ENCODE assay signal across 27 cellular contexts in the genomic region with DNA sequence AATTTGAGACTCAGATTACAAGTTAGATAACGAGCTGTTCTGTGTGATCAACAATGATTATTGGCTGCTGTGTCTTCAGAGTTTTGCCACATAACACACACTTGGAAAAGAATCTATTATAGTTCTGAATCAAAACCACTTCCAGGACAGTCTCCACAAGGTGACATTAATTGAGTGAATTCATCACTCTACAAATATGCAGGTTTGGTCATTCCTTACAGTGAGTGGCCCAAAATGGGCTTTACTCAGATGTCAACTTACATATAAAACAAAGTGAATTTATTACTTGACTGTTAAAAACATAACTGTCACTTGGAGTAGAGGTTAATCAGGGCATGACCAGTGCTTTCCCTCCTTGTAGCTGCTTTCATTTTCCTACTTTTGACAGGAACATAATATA.
"Had no signal": no experiment of that assay in that cellular context is flagged by ENCODE, and none has a peak within 500 bp of the region (broad histone marks: within the 10 kb centered on the region; RNA-seq: fewer than 3 reads in every experiment).

No MANE protein-coding gene starts in this region.

- H3K4me3 ChIP-seq: cardiac muscle cell, colonic mucosa, skin epidermis, testis, transverse colon had no signal

- H3K9me3 ChIP-seq: colonic mucosa, neutrophil, testis, transverse colon had no signal

- H3K36me3 ChIP-seq: cardiac muscle cell, colonic mucosa, neutrophil, transverse colon had no signal

- DNase-seq: activated CD4-positive, alpha-beta T cell treated with anti-CD3 and anti-CD28 coated beads for 4 hours; activated CD4-positive, alpha-beta T cell treated with anti-CD3 and anti-CD28 coated beads, Interleukin-2, amount 50 U/mL, for 4 hours; activated naive CD4-positive, alpha-beta T cell; activated T-cell treated with anti-CD3 and anti-CD28 coated beads for 4 hours; activated T-cell treated with anti-CD3 and anti-CD28 coated beads, Interleukin-2, amount 50 U/mL, for 72 hours; anterior cingulate cortex; cerebellar nuclear complex; colonic mucosa; effector memory CD4-positive, alpha-beta T cell; glutamatergic neuron; left cardiac atrium; mammary epithelial cell; naive B cell; nephron progenitor cell; stimulated activated CD4-positive, alpha-beta T cell treated with anti-CD3 and anti-CD28 coated beads, Interleukin-12 subunit alpha, Interleukin-12 subunit beta, amount 100 ng/mL, for 4 hours; stimulated activated CD4-positive, alpha-beta T cell treated with anti-CD3 and anti-CD28 coated beads, Interleukin-4, amount 100 ng/mL, for 1 hour; stimulated activated naive CD8-positive, alpha-beta T cell treated with anti-CD3 and anti-CD28 coated beads, Interleukin-15, Interleukin-2, amounts not matched to agents 100 U/mL and 50 U/mL, for 24 hours; testis; transverse colon had no signal

- H3K27ac ChIP-seq: cardiac muscle cell, colonic mucosa, neutrophil, skin epidermis, testis, transverse colon, VCaP had no signal

- H3K27ac Mint-ChIP-seq: activated naive CD4-positive, alpha-beta T cell treated with anti-CD3 and anti-CD28 coated beads, Interleukin-2, amount 50 U/mL, for 72 hours; activated T-cell treated with anti-CD3 and anti-CD28 coated beads, Interleukin-2, amount 50 U/mL, for 72 hours; brain; mesothelial cell of epicardium had no signal

- H3K4me1 ChIP-seq: colonic mucosa, testis, transverse colon had no signal

- H3K27me3 Mint-ChIP-seq: brain, naive B cell had no signal

- ATAC-seq: activated naive CD4-positive, alpha-beta T cell treated with anti-CD3 and anti-CD28 coated beads, Interleukin-2, amount 50 U/mL, for 72 hours; activated T-cell treated with anti-CD3 and anti-CD28 coated beads, Interleukin-2, amount 50 U/mL, for 72 hours; left cardiac atrium; sciatic nerve; stimulated activated naive CD8-positive, alpha-beta T cell treated with anti-CD3 and anti-CD28 coated beads, Interleukin-15, Interleukin-2, amounts not matched to agents 100 U/mL and 50 U/mL, for 24 hours had no signal

- H3K9me3 Mint-ChIP-seq: activated naive CD4-positive, alpha-beta T cell treated with anti-CD3 and anti-CD28 coated beads, Interleukin-2, amount 50 U/mL, for 72 hours; mesothelial cell of epicardium; nephron progenitor cell had no signal

- H3K4me1 Mint-ChIP-seq: naive B cell, nephron progenitor cell had no signal

- H3K4me3 Mint-ChIP-seq: activated T-cell treated with anti-CD3 and anti-CD28 coated beads, Interleukin-2, amount 50 U/mL, for 72 hours; brain; mesothelial cell of epicardium; naive B cell; nephron progenitor cell had no signal

- H3K27me3 ChIP-seq: cardiac muscle cell, colonic mucosa, neutrophil, testis, transverse colon had no signal

- H3K36me3 Mint-ChIP-seq: activated naive CD4-positive, alpha-beta T cell treated with anti-CD3 and anti-CD28 coated beads, Interleukin-2, amount 50 U/mL, for 72 hours; brain; mesothelial cell of epicardium; naive B cell had no signal
